In genomic region chr9:68838245-68838644, GRCh38 we compare ENCODE assay signal across 18 cellular contexts.
DNase-seq lines count a peak whose midpoint lies in the region; ATAC-seq, FAIRE-seq and TF ChIP-seq lines count a peak whose summit lies in the region.
"Had no signal": no experiment of that assay in that cellular context is flagged by ENCODE, and none has a peak within 500 bp of the region (broad histone marks: within the 10 kb centered on the region; RNA-seq: fewer than 3 reads in every experiment).

No MANE protein-coding gene starts in this region.

- H3K9me3 ChIP-seq in heart left ventricle (no peaks in the 10 kb centered on the region), right atrium auricular region (no peaks in the 10 kb centered on the region), ascending aorta (no peaks in the 10 kb centered on the region), mammary epithelial cell (replicated peaks; ENCODE audit: insufficient read depth, low read length) (no peaks in the 10 kb centered on the region)
- H3K9me3 ChIP-seq: BLaER1 treated with 17β-estradiol and CSF1 and Interleukin-3, amounts not matched to agents 10 nM and 100 nM had no signal

- H3K27me3 ChIP-seq in heart left ventricle (no peaks in the 10 kb centered on the region), right atrium auricular region (no peaks in the 10 kb centered on the region), ascending aorta (no peaks in the 10 kb centered on the region), mammary epithelial cell (ENCODE audit: insufficient read depth, low read length) (no peaks in the 10 kb centered on the region)
- H3K27me3 ChIP-seq: BLaER1 treated with 17β-estradiol and CSF1 and Interleukin-3, amounts not matched to agents 10 nM and 100 nM had no signal

- no peaks in the 10 kb centered on the region for H3K79me2 ChIP-seq in mammary epithelial cell (ENCODE audit: insufficient read depth, low read length)

- no peak overlapping the region for H3K27ac Mint-ChIP-seq in activated CD4-positive, alpha-beta T cell treated with anti-CD3 and anti-CD28 coated beads, Interleukin-2, amount 10 ng/mL, durations not matched to agents 24 days and 14 days
- H3K27ac Mint-ChIP-seq: B cell; CD8-positive, alpha-beta T cell; HFFc6 had no signal

- FAIRE-seq in endometrium (lab: Jason Lieb, UNC) (peak; percentile 39), islet of Langerhans (lab: Jason Lieb, UNC) (peak; percentile 58)
- FAIRE-seq: HTR-8/SVneo had no signal

- TF ChIP-seq CTCF in heart left ventricle (IDR thresholded peaks at IDR 0.05): no peak
- no peak for TF ChIP-seq CTCF in right atrium auricular region (IDR thresholded peaks at IDR 0.05)
- TF ChIP-seq CTCF in ascending aorta (IDR thresholded peaks at IDR 0.05): no peak
- no peak for TF ChIP-seq CTCF in mammary epithelial cell (conservative IDR thresholded peaks at IDR 0.05 in 1 of 2, IDR thresholded peaks at IDR 0.05 in 1 of 2; ENCODE audit: extremely low read depth in 1 of 2, insufficient read depth in 1 of 2, low read depth in 1 of 2, low read length in 2 of 2)

- H3K9ac ChIP-seq in mammary epithelial cell (ENCODE audit: insufficient read depth, low read length): no peak overlapping the region
- H3K9ac ChIP-seq: BLaER1 treated with 17β-estradiol and CSF1 and Interleukin-3, amounts not matched to agents 10 nM and 100 nM had no signal

- no peak for TF ChIP-seq POLR2A in heart left ventricle (IDR thresholded peaks at IDR 0.05)

- WGBS in heart left ventricle, 4 donors: 28 to 36% (median 32%) methylated on average over 1 of the region's 1 CpG
- WGBS in mammary epithelial cell (ENCODE audit: low coverage, missing lambda C conversion rate): 86% methylated on average over 1 of the region's 1 CpG

- in situ Hi-C loops in mammary epithelial cell (cut with MboI; ENCODE audit: low sequenced_read_pairs in 2 of 2): no loop called here

- no peak overlapping the region for H3K4me2 ChIP-seq in mammary epithelial cell (ENCODE audit: insufficient read depth, low read depth, low read length)
- H3K4me2 ChIP-seq: BLaER1 treated with 17β-estradiol and CSF1 and Interleukin-3, amounts not matched to agents 10 nM and 100 nM had no signal

- H3K4me1 ChIP-seq in heart left ventricle: peaks cover 0 to 51% (median 20%) of the 10 kb centered on the region in 12 donors
- H3K4me1 ChIP-seq in right atrium auricular region: peaks cover 0 to 21% of the 10 kb centered on the region in 2 donors
- peaks cover 0 to 10% of the 10 kb centered on the region in 2 donors for H3K4me1 ChIP-seq in ascending aorta
- H3K4me1 ChIP-seq in mammary epithelial cell (ENCODE audit: insufficient read depth, low read length): no peaks in the 10 kb centered on the region

- ATAC-seq in heart left ventricle: peak in 2 of 4 donors; percentile 43 to 47
- ATAC-seq: CD8-positive, alpha-beta T cell; HCT116 had no signal

- no peaks in the 10 kb centered on the region for H4K20me1 ChIP-seq in mammary epithelial cell (ENCODE audit: insufficient read depth, low read length)
- H4K20me1 ChIP-seq: BLaER1 treated with 17β-estradiol and CSF1 and Interleukin-3, amounts not matched to agents 10 nM and 100 nM had no signal

- H3K4me1 Mint-ChIP-seq in activated CD4-positive, alpha-beta T cell treated with anti-CD3 and anti-CD28 coated beads, Interleukin-2, amount 10 ng/mL, durations not matched to agents 24 days and 14 days: peaks cover 3% of the 10 kb centered on the region

- no peak overlapping the region for H3K4me3 ChIP-seq in heart left ventricle
- H3K4me3 ChIP-seq in right atrium auricular region: no peak overlapping the region
- H3K4me3 ChIP-seq in ascending aorta: no peak overlapping the region
- H3K4me3 ChIP-seq in mammary epithelial cell (replicated peaks in 1 of 3; ENCODE audit: insufficient read depth in 1 of 3, low read depth in 2 of 3, low read length in 3 of 3): no peak overlapping the region
- H3K4me3 ChIP-seq: BLaER1 treated with 17β-estradiol and CSF1 and Interleukin-3, amounts not matched to agents 10 nM and 100 nM had no signal

- peaks cover 5% of the 10 kb centered on the region for H3K36me3 Mint-ChIP-seq in activated CD4-positive, alpha-beta T cell treated with anti-CD3 and anti-CD28 coated beads, Interleukin-2, amount 10 ng/mL, durations not matched to agents 24 days and 14 days (ENCODE audit: low read depth)
- H3K36me3 Mint-ChIP-seq: CD8-positive, alpha-beta T cell had no signal

- no TSS peak for BruUV-seq in mammary epithelial cell (replicated peaks; lab: Mats Ljungman, UMichigan)

- CTCF ChIA-PET in mammary epithelial cell (lab: Charles Lee; ENCODE audit: low non-redundant PET): interaction anchor here (0.6 kb wide), 1 partner anchor 13 kb away, joined by 3 read pairs; no protein-coding TSS in a partner anchor

- intact Hi-C loops in heart left ventricle (cut with DNase I) (loop anchor here in 1 of 10 donors (5.0 kb wide), 1 partner anchor 56 kb away; a partner anchor contains a TSS), ascending aorta (cut with DNase I) (no loop called here), mammary epithelial cell (cut with micrococcal nuclease) (no loop called here)
- intact Hi-C loops in activated CD4-positive, alpha-beta T cell treated with anti-CD3 and anti-CD28 coated beads, Interleukin-2, amount 10 ng/mL, durations not matched to agents 24 days and 14 days (cut with micrococcal nuclease): no loop called here

- peaks cover 2% of the 10 kb centered on the region for H3K27me3 Mint-ChIP-seq in activated CD4-positive, alpha-beta T cell treated with anti-CD3 and anti-CD28 coated beads, Interleukin-2, amount 10 ng/mL, durations not matched to agents 24 days and 14 days
- H3K27me3 Mint-ChIP-seq: B cell had no signal

- DNase-seq in heart left ventricle: no peak
- DNase-seq in right atrium auricular region (ENCODE audit: low spot score): no peak
- no peak for DNase-seq in ascending aorta (ENCODE audit: low spot score in 2 of 2)
- no peak for DNase-seq in mammary epithelial cell
- DNase-seq in activated CD4-positive, alpha-beta T cell treated with anti-CD3 and anti-CD28 coated beads, Interleukin-2, amount 10 ng/mL, durations not matched to agents 24 days and 14 days: no peak
- DNase-seq: Calu3; CD8-positive, alpha-beta T cell; DMS79 treated with DMSO at 0.1 percent for 48 hours; GF-D8; GOT3; H7; HFFc6 had no signal

- no peak overlapping the region for H3K4me3 Mint-ChIP-seq in activated CD4-positive, alpha-beta T cell treated with anti-CD3 and anti-CD28 coated beads, Interleukin-2, amount 10 ng/mL, durations not matched to agents 24 days and 14 days
- H3K4me3 Mint-ChIP-seq: B cell; CD8-positive, alpha-beta T cell; HFFc6 had no signal

- H3K36me3 ChIP-seq in heart left ventricle: no peaks in the 10 kb centered on the region
- H3K36me3 ChIP-seq in right atrium auricular region: no peaks in the 10 kb centered on the region
- H3K36me3 ChIP-seq in ascending aorta: no peaks in the 10 kb centered on the region
- no peaks in the 10 kb centered on the region for H3K36me3 ChIP-seq in mammary epithelial cell (ENCODE audit: insufficient read depth, low read length)
- H3K36me3 ChIP-seq: BLaER1 treated with 17β-estradiol and CSF1 and Interleukin-3, amounts not matched to agents 10 nM and 100 nM had no signal

- H3K9me3 Mint-ChIP-seq in activated CD4-positive, alpha-beta T cell treated with anti-CD3 and anti-CD28 coated beads, Interleukin-2, amount 10 ng/mL, durations not matched to agents 24 days and 14 days: no peaks in the 10 kb centered on the region
- H3K9me3 Mint-ChIP-seq: CD8-positive, alpha-beta T cell; HFFc6 had no signal

- H3K27ac ChIP-seq in heart left ventricle (peak overlapping the region in 11 of 12 donors; percentile 2 to 72 (median 43)), right atrium auricular region (peak overlapping the region in 1 of 2 donors; percentile 65), ascending aorta (no peak overlapping the region), mammary epithelial cell (ENCODE audit: insufficient read depth, low read depth, low read length) (no peak overlapping the region)
- H3K27ac ChIP-seq: BLaER1 treated with 17β-estradiol and CSF1 and Interleukin-3, amounts not matched to agents 10 nM and 100 nM had no signal

- no peak overlapping the region for H2AFZ ChIP-seq in mammary epithelial cell (ENCODE audit: low read depth, low read length)

- dilution Hi-C loops in mammary epithelial cell (cut with HindIII; ENCODE audit: low sequenced_read_pairs): no loop called here

Comparison
In these comparisons a context has a peak if more than half of its experiments do, and no peak if none do; other contexts are left out.
1. H3K27ac ChIP-seq: peak in heart left ventricle (11 of 12); none in ascending aorta (0 of 2) and mammary epithelial cell (single experiment).